In genomic region chr6:51704932-51705540, GRCh38 we compare ENCODE assay signal across 34 cellular contexts.
"Had no signal": no experiment of that assay in that cellular context is flagged by ENCODE, and none has a peak within 500 bp of the region (broad histone marks: within the 10 kb centered on the region; RNA-seq: fewer than 3 reads in every experiment).

No MANE protein-coding gene starts in this region.

- H3K9ac ChIP-seq: KMS-11 had no signal

- H3K9me3 ChIP-seq: Peyer's patch had no signal

- DNase-seq: activated B cell treated with CpG ODN at 0.5 μM for 24 hours; activated CD4-positive, alpha-beta T cell treated with anti-CD3 and anti-CD28 coated beads for 4 hours; activated CD4-positive, CD25-positive, alpha-beta regulatory T cell treated with anti-CD3 and anti-CD28 coated beads, Interleukin-2, amount 50 U/mL, for 72 hours; activated CD8-positive, alpha-beta T cell treated with anti-CD3 and anti-CD28 coated beads for 36 hours; activated effector memory CD4-positive, alpha-beta T cell treated with anti-CD3 and anti-CD28 coated beads, Interleukin-2, amount 50 U/mL, for 16 hours; activated naive CD4-positive, alpha-beta T cell; activated naive CD4-positive, alpha-beta T cell treated with anti-CD3 and anti-CD28 coated beads, Interleukin-2, amount 50 U/mL, for 16 hours; activated naive CD8-positive, alpha-beta T cell treated with anti-CD3 and anti-CD28 coated beads for 36 hours; activated T-cell treated with anti-CD3 and anti-CD28 coated beads, Interleukin-2, amount 50 U/mL, for 1 hour; activated T-cell treated with anti-CD3 and anti-CD28 coated beads, Interleukin-2, amount 50 U/mL, for 72 hours; amniotic stem cell; aorta; brain microvascular endothelial cell; NCI-H1092 treated with DMSO at 0.1 percent for 48 hours; NCI-H1417; NCI-H146; NCI-H187; NCI-H2029 treated with DMSO at 0.1 percent for 48 hours; NCI-H2107; NCI-H2171; NCI-H524; NCI-H69; NCI-H82; Peyer's patch; RPMI8226; SW 1271; T-helper 1 cell; T-helper 2 cell; T-helper 9 cell had no signal

- H3K27ac ChIP-seq: brain microvascular endothelial cell, cardiac muscle cell, KMS-11, Peyer's patch, VCaP had no signal

- H3K4me3 ChIP-seq: cardiac muscle cell, Peyer's patch had no signal

- H3K4me1 ChIP-seq: Peyer's patch had no signal

- H3K4me2 ChIP-seq: KMS-11 had no signal

- H3K36me3 ChIP-seq: brain microvascular endothelial cell, cardiac muscle cell, Peyer's patch had no signal

- ATAC-seq: activated CD8-positive, alpha-beta T cell treated with anti-CD3 and anti-CD28 coated beads for 36 hours; activated T-cell treated with anti-CD3 and anti-CD28 coated beads, Interleukin-2, amount 50 U/mL, for 72 hours; activated T-helper 17 cell treated with anti-CD3 and anti-CD28 coated beads, Interleukin-2, amount 50 U/mL, for 72 hours; Right ventricle myocardium inferior had no signal

- H3K27me3 ChIP-seq: brain microvascular endothelial cell, cardiac muscle cell, Peyer's patch had no signal
